Comparison of ENCODE assay signal across 1 cellular context in the genomic region with DNA sequence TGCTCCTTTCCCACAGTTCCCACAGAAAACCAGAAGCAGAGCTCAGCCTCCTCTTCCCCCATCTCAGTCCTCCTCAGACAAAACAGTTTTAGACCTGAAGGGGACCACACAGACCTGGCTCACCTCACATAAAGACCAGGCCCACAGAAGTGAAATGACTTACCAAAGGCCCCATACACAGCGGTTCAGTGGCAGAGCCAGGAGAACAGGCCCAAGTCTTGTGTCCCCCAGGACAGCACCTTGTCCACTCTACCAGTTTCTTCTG.
TF ChIP-seq lines count a peak whose summit lies in the region.

No MANE protein-coding gene starts in this region.

TF ChIP-seq in WTC11, 78 proteins besides CTCF, POLR2A, EP300 and RAD21 (continued from another document):
- TF ChIP-seq FOXP4 (CRISPR knock-in tag; IDR thresholded peaks at IDR 0.05) (no peak), TCF7 (CRISPR knock-in tag; IDR thresholded peaks at IDR 0.05; ENCODE audit: low read depth) (no peak), CREM (CRISPR knock-in tag; IDR thresholded peaks at IDR 0.05) (no peak), JUN (CRISPR knock-in tag; IDR thresholded peaks at IDR 0.05) (no peak), ZNF532 (CRISPR knock-in tag; IDR thresholded peaks at IDR 0.05; ENCODE audit: borderline replicate concordance) (no peak), NR2C2 (CRISPR knock-in tag; IDR thresholded peaks at IDR 0.05) (no peak), RELA (CRISPR knock-in tag; IDR thresholded peaks at IDR 0.05; ENCODE audit: borderline replicate concordance) (no peak)
- TF ChIP-seq, protein P1, sequence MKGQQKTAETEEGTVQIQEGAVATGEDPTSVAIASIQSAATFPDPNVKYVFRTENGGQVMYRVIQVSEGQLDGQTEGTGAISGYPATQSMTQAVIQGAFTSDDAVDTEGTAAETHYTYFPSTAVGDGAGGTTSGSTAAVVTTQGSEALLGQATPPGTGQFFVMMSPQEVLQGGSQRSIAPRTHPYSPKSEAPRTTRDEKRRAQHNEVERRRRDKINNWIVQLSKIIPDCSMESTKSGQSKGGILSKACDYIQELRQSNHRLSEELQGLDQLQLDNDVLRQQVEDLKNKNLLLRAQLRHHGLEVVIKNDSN (CRISPR knock-in tag; IDR thresholded peaks at IDR 0.05) = no peak
- TF ChIP-seq, protein P2, sequence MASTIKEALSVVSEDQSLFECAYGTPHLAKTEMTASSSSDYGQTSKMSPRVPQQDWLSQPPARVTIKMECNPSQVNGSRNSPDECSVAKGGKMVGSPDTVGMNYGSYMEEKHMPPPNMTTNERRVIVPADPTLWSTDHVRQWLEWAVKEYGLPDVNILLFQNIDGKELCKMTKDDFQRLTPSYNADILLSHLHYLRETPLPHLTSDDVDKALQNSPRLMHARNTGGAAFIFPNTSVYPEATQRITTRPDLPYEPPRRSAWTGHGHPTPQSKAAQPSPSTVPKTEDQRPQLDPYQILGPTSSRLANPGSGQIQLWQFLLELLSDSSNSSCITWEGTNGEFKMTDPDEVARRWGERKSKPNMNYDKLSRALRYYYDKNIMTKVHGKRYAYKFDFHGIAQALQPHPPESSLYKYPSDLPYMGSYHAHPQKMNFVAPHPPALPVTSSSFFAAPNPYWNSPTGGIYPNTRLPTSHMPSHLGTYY (CRISPR knock-in tag; IDR thresholded peaks at IDR 0.05) = no peak
- TF ChIP-seq, protein P3, sequence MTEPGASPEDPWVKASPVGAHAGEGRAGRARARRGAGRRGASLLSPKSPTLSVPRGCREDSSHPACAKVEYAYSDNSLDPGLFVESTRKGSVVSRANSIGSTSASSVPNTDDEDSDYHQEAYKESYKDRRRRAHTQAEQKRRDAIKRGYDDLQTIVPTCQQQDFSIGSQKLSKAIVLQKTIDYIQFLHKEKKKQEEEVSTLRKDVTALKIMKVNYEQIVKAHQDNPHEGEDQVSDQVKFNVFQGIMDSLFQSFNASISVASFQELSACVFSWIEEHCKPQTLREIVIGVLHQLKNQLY (CRISPR knock-in tag; IDR thresholded peaks at IDR 0.05) = no peak
